Comparison of ENCODE assay signal across 8 cellular contexts in genomic region chr7:74012842-74013249, GRCh38. TPM values are rescaled to one million over a fixed set of nuclear protein-coding genes. Genes with fewer than 3 reads are reported as not detected.
DNase-seq lines count a peak whose midpoint lies in the region; ATAC-seq and TF ChIP-seq lines count a peak whose summit lies in the region.

No MANE protein-coding gene starts in this region.

- peak overlapping the region; percentile 10; the same call in 1 of the 2 replicates for H3K4me2 ChIP-seq in OCI-LY3 (ENCODE audit: low read length)

- ATAC-seq in GM19025 (IDR thresholded peaks at IDR 0.05; ENCODE audit: low read depth, unreplicated experiment), result peak; percentile 94
- ATAC-seq in HG02759 (IDR thresholded peaks at IDR 0.05; ENCODE audit: unreplicated experiment), result peak; percentile 96
- peak; percentile 21 for ATAC-seq in sciatic nerve

- H3K27me3 ChIP-seq in OCI-LY3 (ENCODE audit: low read depth, low read length), result no peaks in the 10 kb centered on the region

- DNase-seq in sciatic nerve (ENCODE audit: low spot score) (no peak), NCI-H1417 treated with DMSO at 0.1 percent for 48 hours (lab: John Stamatoyannopoulos, UW) (no peak), NCI-H2171 treated with DMSO at 0.1 percent for 48 hours (lab: John Stamatoyannopoulos, UW) (no peak), NCI-H526 treated with DMSO at 0.1 percent for 48 hours (lab: John Stamatoyannopoulos, UW) (no peak), foreskin melanocyte (no peak)

- intact Hi-C loops in sciatic nerve (cut with DNase I), result no loop called here

- TF ChIP-seq CTCF in OCI-LY3 (IDR thresholded peaks at IDR 0.05; ENCODE audit: low read depth, low read length), result no peak

- no peaks in the 10 kb centered on the region for H3K79me2 ChIP-seq in OCI-LY3 (ENCODE audit: low read length)

- H3K36me3 ChIP-seq in OCI-LY3 (replicated peaks; ENCODE audit: low read depth, low read length), result no peaks in the 10 kb centered on the region

- no peak overlapping the region for H3K27ac ChIP-seq in OCI-LY3 (ENCODE audit: low read length)

- H2AFZ ChIP-seq in OCI-LY3 (ENCODE audit: low read depth, low read length), result peak overlapping the region; percentile 52; the same call in 1 of the 2 replicates

- peak overlapping the region; percentile 10; the same call in 1 of the 2 replicates for H3K9ac ChIP-seq in OCI-LY3 (ENCODE audit: low read length)

- H4K20me1 ChIP-seq in OCI-LY3 (ENCODE audit: insufficient read depth, low read length), result no peaks in the 10 kb centered on the region

- no peak overlapping the region for H3K4me3 ChIP-seq in OCI-LY3 (ENCODE audit: low read length)

- peaks cover 10% of the 10 kb centered on the region for H3K4me1 ChIP-seq in OCI-LY3 (ENCODE audit: low read length)

- no peaks in the 10 kb centered on the region for H3K9me3 ChIP-seq in OCI-LY3 (ENCODE audit: insufficient read depth, low read length)

RNA-seq across cellular contexts. Expression of gene ELN, which starts 15.1 kb away (rescaled TPM):
- total RNA-seq in sciatic nerve, result 62.8 TPM

Comparison
In these comparisons a context has a peak if more than half of its experiments do, and no peak if none do; other contexts are left out.
1. ATAC-seq: peak in every context shown above with its lines; median percentile 96 in HG02759; 94 in GM19025; 21 in sciatic nerve.